Comparison of ENCODE assay signal across 8 cellular contexts in genomic region chr12:1690578-1691122, GRCh38. TPM values are rescaled to one million over a fixed set of nuclear protein-coding genes. Genes with fewer than 3 reads are reported as not detected.
DNase-seq lines count a peak whose midpoint lies in the region; ATAC-seq and TF ChIP-seq lines count a peak whose summit lies in the region.

ADIPOR2 (plus strand) TSS chr12:1691070; CDS start chr12:1754344, 63,274 bp downstream.

- peak within 1 kb of the TSS; percentile 49 for H2BK120ac ChIP-seq in IMR-90 (ENCODE audit: low read depth, low read length)

- H2AK5ac ChIP-seq in IMR-90 (ENCODE audit: low read depth, low read length) = peak within 1 kb of the TSS; percentile 60; the same call in 1 of the 2 replicates

- TF ChIP-seq RAD21 in IMR-90 (IDR thresholded peaks at IDR 0.05; ENCODE audit: low read length) = no peak

- H3K9ac ChIP-seq in IMR-90 (ENCODE audit: low read depth, low read length) = peak within 1 kb of the TSS; percentile 91

- no peak within 1 kb of the TSS; the same call in 2 of the 3 replicates for H2BK15ac ChIP-seq in IMR-90 (ENCODE audit: low read depth, low read length)

- peak within 1 kb of the TSS; percentile 94 for H3K4me2 ChIP-seq in IMR-90 (ENCODE audit: low read depth, low read length)
- peak within 1 kb of the TSS; percentile 94 for H3K4me2 ChIP-seq in OCI-LY7 (ENCODE audit: low read length)

- peak within 1 kb of the TSS; percentile 87 for H3K14ac ChIP-seq in IMR-90 (replicated peaks; ENCODE audit: low read depth, low read length)

- peak within 1 kb of the TSS; percentile 82 for H2AK9ac ChIP-seq in IMR-90 (replicated peaks; ENCODE audit: low read depth, low read length, poor library complexity)

- H4K20me1 ChIP-seq in IMR-90 (ENCODE audit: insufficient read depth, low read length) = peaks cover 8% of the 10 kb centered on the region; the same call in 1 of the 2 replicates
- peaks cover 21% of the 10 kb centered on the region; the same call in 1 of the 2 replicates for H4K20me1 ChIP-seq in OCI-LY7 (ENCODE audit: insufficient read depth, low read length)

- H3K27ac ChIP-seq in IMR-90 (ENCODE audit: insufficient read depth, low read length) (peak within 1 kb of the TSS; percentile 73), OCI-LY7 (ENCODE audit: low read depth, low read length, poor library complexity, severe bottlenecking) (peak within 1 kb of the TSS; percentile 78)

- H2BK20ac ChIP-seq in IMR-90 (ENCODE audit: low read depth, low read length) = no peak within 1 kb of the TSS

- peak within 1 kb of the TSS; percentile 77 for H4K91ac ChIP-seq in IMR-90 (ENCODE audit: insufficient read depth, low read depth, low read length)

- no peaks in the 10 kb centered on the region for H3K27me3 ChIP-seq in IMR-90 (ENCODE audit: control insufficient read depth, insufficient read depth, low read length)

- no peak within 1 kb of the TSS; the same call in 1 of the 2 replicates for H3K18ac ChIP-seq in IMR-90 (ENCODE audit: low read depth, low read length)

- H3K36me3 ChIP-seq in IMR-90 (ENCODE audit: control insufficient read depth, insufficient read depth, low read length) (no peaks in the 10 kb centered on the region), OCI-LY7 (ENCODE audit: insufficient read depth, low read length) (peaks cover 23% of the 10 kb centered on the region)

- peaks cover 5 to 35% of the 10 kb centered on the region in 2 experiments; a peak in 3 of 4 replicates for H3K79me1 ChIP-seq in IMR-90 (ENCODE audit: low read depth in 1 of 2, low read length in 2 of 2)

- peak within 1 kb of the TSS; percentile 95 for H3K23ac ChIP-seq in IMR-90 (ENCODE audit: low read depth, low read length)

- peak within 1 kb of the TSS; percentile 25; the same call in 1 of the 2 replicates for H4K5ac ChIP-seq in IMR-90 (ENCODE audit: low read depth, low read length)

- peak within 1 kb of the TSS; percentile 85 for H3K56ac ChIP-seq in IMR-90 (ENCODE audit: extremely low read depth, insufficient read depth, low read length)

- TF ChIP-seq CTCF in IMR-90 (conservative IDR thresholded peaks at IDR 0.05; ENCODE audit: low read depth, low read length) = no peak
- TF ChIP-seq CTCF in OCI-LY7 (conservative IDR thresholded peaks at IDR 0.05; ENCODE audit: low read length) = no peak

- no peaks in the 10 kb centered on the region for H3K9me2 ChIP-seq in OCI-LY7 (ENCODE audit: insufficient read depth, low read length)

- in situ Hi-C loops in IMR-90 (cut with MboI; ENCODE audit: low sequenced_read_pairs) = no loop called here

- peaks cover 49% of the 10 kb centered on the region for H3K79me2 ChIP-seq in OCI-LY7 (ENCODE audit: insufficient read depth, low read depth, low read length)

- BruUV-seq in IMR-90 (replicated peaks; lab: Mats Ljungman, UMichigan) (no TSS peak), OCI-LY7 (replicated peaks; lab: Mats Ljungman, UMichigan) (no TSS peak)

- no peaks in the 10 kb centered on the region for H3K4me1 ChIP-seq in IMR-90 (ENCODE audit: control insufficient read depth, insufficient read depth, low read length)
- H3K4me1 ChIP-seq in OCI-LY7 (ENCODE audit: insufficient read depth, low read length, poor library complexity, severe bottlenecking) = peaks cover 32% of the 10 kb centered on the region

- dilution Hi-C loops in IMR-90 (cut with HindIII; ENCODE audit: low sequenced_read_pairs, unreplicated experiment) = no loop called here

- H3K4ac ChIP-seq in IMR-90 (ENCODE audit: low read depth, low read length) = peak within 1 kb of the TSS; percentile 83

- H3K4me3 ChIP-seq in IMR-90 (ENCODE audit: insufficient read depth, low read depth, low read length) (peak within 1 kb of the TSS; percentile 70), OCI-LY7 (ENCODE audit: low read depth, low read length, poor library complexity, severe bottlenecking) (peak within 1 kb of the TSS; percentile 93)

- peak within 1 kb of the TSS; percentile 53 to 92 for H4K8ac ChIP-seq in IMR-90 (ENCODE audit: low read depth in 2 of 2, low read length in 2 of 2)

- no peaks in the 10 kb centered on the region for H3K9me1 ChIP-seq in IMR-90 (ENCODE audit: insufficient read depth, low read length)

- ATAC-seq in GM21528 (IDR thresholded peaks at IDR 0.05; ENCODE audit: low FRiP score, unreplicated experiment) = peak; percentile 95
- ATAC-seq in IMR-90 (ENCODE audit: low read depth) = peak; percentile 100

- DNase-seq in DMS 273 treated with DMSO at 0.1 percent for 48 hours (lab: John Stamatoyannopoulos, UW) (peak; percentile 90), IMR-90 (peak; percentile 96), OCI-LY7 (ENCODE audit: low spot score) (peak; percentile 99), activated T-cell treated with anti-CD3 and anti-CD28 coated beads for 1 hour (ENCODE audit: low read depth) (peak; percentile 91), epidermal melanocyte (ENCODE audit: insufficient read length, low spot score) (peak; percentile 97), middle frontal gyrus (ENCODE audit: extremely low spot score, low spot score) (peak; percentile 87)
- peak; percentile 88 to 90 for DNase-seq in stimulated activated CD8-positive, alpha-beta memory T cell treated with anti-CD3 and anti-CD28 coated beads, Interleukin-2, amount 100 ng/mL, for 1 hour (ENCODE audit: low read depth in 2 of 2)

- peak within 1 kb of the TSS; percentile 40 for H2BK5ac ChIP-seq in IMR-90 (ENCODE audit: low read depth, low read length, poor library complexity, severe bottlenecking)

- intact Hi-C loops in IMR-90 (cut with micrococcal nuclease) (loop anchor here (2.0 kb wide), 1 partner anchor 90 kb away; no protein-coding TSS in a partner anchor), OCI-LY7 (cut with micrococcal nuclease; ENCODE audit: unreplicated experiment) (loop anchor here (5.0 kb wide), 1 partner anchor 52 kb away; no protein-coding TSS in a partner anchor)

- CTCF ChIA-PET in IMR-90 (lab: Yijun Ruan, JAX) = no interaction called here
- CTCF ChIA-PET in OCI-LY7 (lab: Charles Lee; ENCODE audit: unreplicated experiment) = no interaction called here

- POLR2A ChIA-PET in IMR-90 (lab: Charles Lee; ENCODE audit: unreplicated experiment) = interaction anchor here (0.5 kb wide), 1 partner anchor 64 kb away, joined by 4 read pairs; no protein-coding TSS in a partner anchor
- POLR2A ChIA-PET in OCI-LY7 (lab: Charles Lee) = interaction anchor here (0.7 to 1.5 kb wide), 7 partner anchors 9 to 98 kb away, joined by 3 to 5 read pairs (median 4); no protein-coding TSS in a partner anchor

- TF ChIP-seq POLR2A in IMR-90 (IDR thresholded peaks at IDR 0.05; ENCODE audit: low read depth, low read length) = peak; percentile 84

- WGBS in IMR-90 (ENCODE audit: extremely low coverage in 2 of 2, insufficient read length in 1 of 2), 2 experiments = 1% methylated on average over 30 of the region's 59 CpGs; no CpG with 5 or more reads in 1 of the 2 experiments

- no peaks in the 10 kb centered on the region for H3K9me3 ChIP-seq in IMR-90 (ENCODE audit: control insufficient read depth, insufficient read depth, low read length)
- H3K9me3 ChIP-seq in OCI-LY7 (ENCODE audit: low read length) = no peaks in the 10 kb centered on the region

- peak within 1 kb of the TSS; percentile 96 for H2AFZ ChIP-seq in IMR-90 (replicated peaks; ENCODE audit: low read length, poor library complexity)
- peak within 1 kb of the TSS; percentile 87 for H2AFZ ChIP-seq in OCI-LY7 (ENCODE audit: low read length)

TF ChIP-seq in IMR-90, 13 proteins besides CTCF, POLR2A, EP300 and RAD21:
- TF ChIP-seq BHLHE40 (IDR thresholded peaks at IDR 0.05; ENCODE audit: low read depth, low read length) (peak; percentile 97), MAZ (IDR thresholded peaks at IDR 0.05; ENCODE audit: borderline replicate concordance, low read depth, low read length) (peak; percentile 55; the same call in 1 of the 2 replicates), SMC3 (IDR thresholded peaks at IDR 0.05; ENCODE audit: low read depth, low read length) (no peak), USF2 (IDR thresholded peaks at IDR 0.05; ENCODE audit: low read depth, low read length) (peak; percentile 93), MXI1 (IDR thresholded peaks at IDR 0.05; ENCODE audit: borderline replicate concordance, low read depth, low read length) (peak; percentile 89), MAFK (IDR thresholded peaks at IDR 0.05; ENCODE audit: low read depth, low read length) (no peak), RFX5 (IDR thresholded peaks at IDR 0.05; ENCODE audit: low read depth, low read length) (no peak), CEBPB (IDR thresholded peaks at IDR 0.05; ENCODE audit: low read depth, low read length) (no peak), CHD1 (IDR thresholded peaks at IDR 0.05; ENCODE audit: low read depth, low read length) (no peak), NFE2L2 (IDR thresholded peaks at IDR 0.05; ENCODE audit: low read depth, low read length) (no peak), RCOR1 (IDR thresholded peaks at IDR 0.05; ENCODE audit: insufficient replicate concordance, low read length) (no peak), FOS (IDR thresholded peaks at IDR 0.05; ENCODE audit: low read depth, low read length) (no peak)
- TF ChIP-seq, protein P1, sequence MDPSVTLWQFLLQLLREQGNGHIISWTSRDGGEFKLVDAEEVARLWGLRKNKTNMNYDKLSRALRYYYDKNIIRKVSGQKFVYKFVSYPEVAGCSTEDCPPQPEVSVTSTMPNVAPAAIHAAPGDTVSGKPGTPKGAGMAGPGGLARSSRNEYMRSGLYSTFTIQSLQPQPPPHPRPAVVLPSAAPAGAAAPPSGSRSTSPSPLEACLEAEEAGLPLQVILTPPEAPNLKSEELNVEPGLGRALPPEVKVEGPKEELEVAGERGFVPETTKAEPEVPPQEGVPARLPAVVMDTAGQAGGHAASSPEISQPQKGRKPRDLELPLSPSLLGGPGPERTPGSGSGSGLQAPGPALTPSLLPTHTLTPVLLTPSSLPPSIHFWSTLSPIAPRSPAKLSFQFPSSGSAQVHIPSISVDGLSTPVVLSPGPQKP (IDR thresholded peaks at IDR 0.05; ENCODE audit: borderline replicate concordance, low read depth, low read length) = no peak

RNA-seq across cellular contexts. Expression of gene ADIPOR2, which starts in this region (rescaled TPM):
- total RNA-seq in IMR-90 (2012; rRNA removed) = 24.9 and 27.2 TPM in 2 replicates
- polyA plus RNA-seq in IMR-90 (2012; rRNA removed) = 18.4 and 20.0 TPM in 2 replicates
- 7.1 and 11.4 TPM in 2 replicates for polyA plus RNA-seq in IMR-90 (2012; cell fraction: cytosol; rRNA removed)
- polyA plus RNA-seq in IMR-90 (2012; cell fraction: nucleus; rRNA removed; ENCODE audit: low replicate concordance) = 5.3 and 24.2 TPM in 2 replicates
- total RNA-seq in OCI-LY7 (2014; rRNA removed; shearing (Covaris generic)) = 22.0 and 24.7 TPM in 2 replicates
- 51.1 and 52.8 TPM in 2 replicates for total RNA-seq in OCI-LY7 (2022)

Comparison
In these comparisons a context has a peak if more than half of its experiments do, and no peak if none do; other contexts are left out.
1. Peak in every context shown above with its lines: DNase-seq, ATAC-seq, H3K4me3 ChIP-seq and H3K27ac ChIP-seq.